Comparison of ENCODE assay signal across 8 cellular contexts in genomic region chr5:69166686-69167487, GRCh38. TPM values are rescaled to one million over a fixed set of nuclear protein-coding genes. Genes with fewer than 3 reads are reported as not detected.
DNase-seq lines count a peak whose midpoint lies in the region; ATAC-seq, FAIRE-seq and TF ChIP-seq lines count a peak whose summit lies in the region.

Gene CCNB1 (plus strand): TSS chr5:69167150. CDS start chr5:69167263, 113 bp downstream.

- H3K27ac Mint-ChIP-seq in naive thymus-derived CD8-positive, alpha-beta T cell, result peak within 1 kb of the TSS; percentile 49 to 94 (median 92)
- peak within 1 kb of the TSS; percentile 92 for H3K27ac Mint-ChIP-seq in stimulated activated naive B cell treated with anti-CD40 and anti-IgM and Interleukin-4, amounts not matched to agents 10 μg/mL and 1 μg/mL and 100 μg/mL, for 72 hours

- peak; percentile 59 for TF ChIP-seq POLR2A in H54 (IDR thresholded peaks at IDR 0.05; ENCODE audit: low read depth, low read length)

- peak; percentile 98 to 99 for ATAC-seq in naive thymus-derived CD8-positive, alpha-beta T cell
- peak; percentile 98 to 100 for ATAC-seq in stimulated activated naive B cell treated with anti-CD40 and anti-IgM and Interleukin-4, amounts not matched to agents 10 μg/mL and 1 μg/mL and 100 μg/mL, for 72 hours (replicated peaks)

- H3K4me3 Mint-ChIP-seq in naive thymus-derived CD8-positive, alpha-beta T cell, result peak within 1 kb of the TSS; percentile 90 to 97 (median 94)
- peak within 1 kb of the TSS; percentile 92 to 97 for H3K4me3 Mint-ChIP-seq in stimulated activated naive B cell treated with anti-CD40 and anti-IgM and Interleukin-4, amounts not matched to agents 10 μg/mL and 1 μg/mL and 100 μg/mL, for 72 hours

- DNase-seq in ELF-1 (ENCODE audit: low read depth, low spot score) (peak; percentile 100), H54 (ENCODE audit: insufficient read length, low spot score) (peak; percentile 98), LoVo (ENCODE audit: low spot score) (peak; percentile 100), RWPE1 (ENCODE audit: low spot score) (peak; percentile 100), fibroblast of lung (ENCODE audit: low read depth in 2 of 2) (peak; percentile 95)
- DNase-seq in activated T-helper 1 cell treated with anti-CD3 and anti-CD28 coated beads, Interleukin-2, amount 50 U/mL, for 16 hours (ENCODE audit: low read depth in 1 of 2, low spot score in 1 of 2), result peak; percentile 93 to 96
- DNase-seq in naive thymus-derived CD8-positive, alpha-beta T cell, result peak; percentile 91 to 98 (median 96)
- DNase-seq in stimulated activated naive B cell treated with anti-CD40 and anti-IgM and Interleukin-4, amounts not matched to agents 10 μg/mL and 1 μg/mL and 100 μg/mL, for 72 hours, result peak; percentile 99

- H2AFZ ChIP-seq in fibroblast of lung (ENCODE audit: low read length), result peak within 1 kb of the TSS; percentile 95

- peak within 1 kb of the TSS; percentile 74 for H3K4me2 ChIP-seq in fibroblast of lung (ENCODE audit: extremely low read depth, insufficient read depth, low read length)

- no peaks in the 10 kb centered on the region for H3K9me3 ChIP-seq in fibroblast of lung (ENCODE audit: control insufficient read depth, insufficient read depth, low read depth, low read length)

- H3K79me2 ChIP-seq in fibroblast of lung (ENCODE audit: control insufficient read depth, insufficient read depth, low read length), result peaks cover 36% of the 10 kb centered on the region

- peak; percentile 94 for FAIRE-seq in H54 (lab: Jason Lieb, UNC)

- no peaks in the 10 kb centered on the region for H3K36me3 ChIP-seq in fibroblast of lung (ENCODE audit: control insufficient read depth, insufficient read depth, low read length)

- H3K4me3 ChIP-seq in fibroblast of lung (replicated peaks in 1 of 4; ENCODE audit: control extremely low read depth in 1 of 4, insufficient read depth in 1 of 4, low read depth in 3 of 4, low read length in 4 of 4), result peak within 1 kb of the TSS; percentile 80 to 98 (median 94)

- H3K27me3 Mint-ChIP-seq in naive thymus-derived CD8-positive, alpha-beta T cell, result no peaks in the 10 kb centered on the region
- no peaks in the 10 kb centered on the region for H3K27me3 Mint-ChIP-seq in stimulated activated naive B cell treated with anti-CD40 and anti-IgM and Interleukin-4, amounts not matched to agents 10 μg/mL and 1 μg/mL and 100 μg/mL, for 72 hours

- H3K36me3 Mint-ChIP-seq in naive thymus-derived CD8-positive, alpha-beta T cell, result no peaks in the 10 kb centered on the region
- H3K36me3 Mint-ChIP-seq in stimulated activated naive B cell treated with anti-CD40 and anti-IgM and Interleukin-4, amounts not matched to agents 10 μg/mL and 1 μg/mL and 100 μg/mL, for 72 hours, result peaks cover 8 to 10% of the 10 kb centered on the region in 2 donors

- no peaks in the 10 kb centered on the region for H3K9me3 Mint-ChIP-seq in naive thymus-derived CD8-positive, alpha-beta T cell
- peaks cover 3 to 4% of the 10 kb centered on the region in 2 donors for H3K9me3 Mint-ChIP-seq in stimulated activated naive B cell treated with anti-CD40 and anti-IgM and Interleukin-4, amounts not matched to agents 10 μg/mL and 1 μg/mL and 100 μg/mL, for 72 hours

- H3K27me3 ChIP-seq in fibroblast of lung (ENCODE audit: control insufficient read depth, insufficient read depth, low read length), result no peaks in the 10 kb centered on the region

- POLR2A ChIA-PET in RWPE1 (lab: Yijun Ruan, JAX; ENCODE audit: low non-redundant PET), result no interaction called here
- POLR2A ChIA-PET in naive thymus-derived CD8-positive, alpha-beta T cell (lab: Charles Lee), result interaction anchor here (0.6 to 2.7 kb wide), 5 partner anchors 22 to 203 kb away, joined by 3 to 12 read pairs (median 4); partner anchors contain the start of genes AK6, CENPH, RAD17 and SLC30A5

- H3K4me1 Mint-ChIP-seq in naive thymus-derived CD8-positive, alpha-beta T cell, result peaks cover 7 to 28% (median 26%) of the 10 kb centered on the region in 4 donors
- H3K4me1 Mint-ChIP-seq in stimulated activated naive B cell treated with anti-CD40 and anti-IgM and Interleukin-4, amounts not matched to agents 10 μg/mL and 1 μg/mL and 100 μg/mL, for 72 hours, result peaks cover 8 to 23% of the 10 kb centered on the region in 2 donors

- no peaks in the 10 kb centered on the region for H4K20me1 ChIP-seq in fibroblast of lung (ENCODE audit: control insufficient read depth, extremely low read depth, insufficient read depth, low read length)

- peak within 1 kb of the TSS; percentile 83 for H3K27ac ChIP-seq in RWPE1
- peak within 1 kb of the TSS; percentile 88 for H3K27ac ChIP-seq in fibroblast of lung (ENCODE audit: insufficient read depth, low read length)

- H3K4me1 ChIP-seq in fibroblast of lung (ENCODE audit: control insufficient read depth, extremely low read depth, insufficient read depth, low read length), result peaks cover 3% of the 10 kb centered on the region

- CTCF ChIA-PET in RWPE1 (lab: Yijun Ruan, JAX), result interaction anchor here (0.6 kb wide), 2 partner anchors 59 to 73 kb away, joined by 3 read pairs; partner anchors contain the start of gene SLC30A5

- peak within 1 kb of the TSS; percentile 70 for H3K9ac ChIP-seq in fibroblast of lung (ENCODE audit: insufficient read depth, low read length)

- TF ChIP-seq CTCF in RWPE1 (conservative IDR thresholded peaks at IDR 0.05; ENCODE audit: low read depth) (no peak), fibroblast of lung (conservative IDR thresholded peaks at IDR 0.05 in 1 of 2, IDR thresholded peaks at IDR 0.05 in 1 of 2; ENCODE audit: low read depth in 1 of 2, low read length in 2 of 2) (no peak)

RNA-seq across cellular contexts. Expression of gene CCNB1, which starts in this region (rescaled TPM):
- total RNA-seq in fibroblast of lung, result 8.2 and 74.3 TPM in 2 replicates
- 46.8 and 166 TPM in 2 replicates for polyA plus RNA-seq in fibroblast of lung
- polyA plus RNA-seq in fibroblast of lung (2012), result 36.5 and 162 TPM in 2 replicates
- 13.5 and 16.7 TPM in 2 replicates for polyA minus RNA-seq in fibroblast of lung (ENCODE audit: low replicate concordance)
- 1 to 10 TPM; 3.0 to 4.6 TPM for total RNA-seq in naive thymus-derived CD8-positive, alpha-beta T cell
- 1 to 10 TPM; 1.7 to 3.0 (median 2.2) TPM for polyA plus RNA-seq in naive thymus-derived CD8-positive, alpha-beta T cell

Comparison
In these comparisons a context has a peak if more than half of its experiments do, and no peak if none do; other contexts are left out.
1. Peak in every context shown above with its lines: DNase-seq, ATAC-seq, H3K4me3 ChIP-seq and H3K27ac ChIP-seq.
2. RNA of gene CCNB1 (polyA plus RNA-seq): 36.5 to 166 TPM in fibroblast of lung; 1.7 to 3.0 TPM in naive thymus-derived CD8-positive, alpha-beta T cell; every median in the first group is over 4 times any median in the second.